1 cellular context compared by ENCODE assay signal in genomic region chr15:39299506-39300267, GRCh38.
TF ChIP-seq lines count a peak whose summit lies in the region.

No MANE protein-coding gene starts in this region.

TF ChIP-seq in A549, 52 proteins besides CTCF, POLR2A, EP300 and RAD21 (continued from another document):
- no peak for TF ChIP-seq JUN (IDR thresholded peaks at IDR 0.05)
- TF ChIP-seq CBX8 (IDR thresholded peaks at IDR 0.05): no peak
